10 cellular contexts compared by ENCODE assay signal in the genomic region with DNA sequence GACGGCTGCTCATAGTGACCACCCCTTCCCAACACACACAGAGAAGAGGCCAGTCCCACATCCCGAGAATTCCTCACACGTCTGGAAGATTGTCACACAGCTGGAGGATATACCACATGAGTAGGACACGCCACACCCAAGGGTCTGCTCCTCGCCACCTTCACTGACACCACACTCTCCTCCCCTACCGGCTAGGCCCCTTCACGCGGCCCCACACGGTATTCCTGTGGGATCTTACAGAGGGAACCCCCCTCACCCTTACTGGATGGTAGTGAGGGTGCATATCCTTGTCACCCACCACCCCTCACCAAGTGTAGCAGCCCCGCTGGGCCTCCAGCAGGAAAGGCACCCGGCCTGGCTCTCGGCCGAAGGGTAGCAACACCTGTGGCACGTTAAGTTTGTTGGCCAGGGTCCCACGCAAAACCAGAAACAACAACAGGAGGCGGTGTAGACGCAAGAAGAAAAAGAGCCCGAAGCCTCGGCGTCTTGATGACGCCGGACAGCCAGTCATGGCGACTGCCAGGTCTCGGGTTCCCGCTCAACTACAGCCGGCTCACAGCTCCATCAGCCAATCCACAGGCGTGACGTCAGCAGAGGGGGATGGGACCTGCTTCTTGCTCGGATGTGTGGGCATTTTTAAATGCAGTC. TPM values are rescaled to one million over a fixed set of nuclear protein-coding genes. Genes with fewer than 3 reads are reported as not detected.
DNase-seq lines count a peak whose midpoint lies in the region; ATAC-seq and TF ChIP-seq lines count a peak whose summit lies in the region.
"Had no signal": no experiment of that assay in that cellular context is flagged by ENCODE, and none has a peak within 500 bp of the region (broad histone marks: within the 10 kb centered on the region; RNA-seq: fewer than 3 reads in every experiment).

A gene (minus strand): TSS at position 540 of the 648 bp plus-strand sequence.

- H3K4me1 Mint-ChIP-seq in endodermal cell: peaks cover 26% of the 10 kb centered on the region
- H3K4me1 Mint-ChIP-seq in naive B cell: peaks cover 23 to 25% (median 24%) of the 10 kb centered on the region in 3 donors

- H3K36me3 Mint-ChIP-seq in endodermal cell (ENCODE audit: low read depth) (peaks cover 47% of the 10 kb centered on the region), naive B cell (peaks cover 20% of the 10 kb centered on the region in 2 donors)

- H3K9me3 ChIP-seq in AG04450 (ENCODE audit: control insufficient read depth, insufficient read depth, low read length) (no peaks in the 10 kb centered on the region; the same call in 1 of the 2 replicates), endodermal cell (ENCODE audit: control insufficient read depth, low read length) (peaks cover 2% of the 10 kb centered on the region)

- DNase-seq in AG04450 (ENCODE audit: low read depth, low spot score) (peak; percentile 4), LHCN-M2 (ENCODE audit: low read depth) (peak; percentile 32), endodermal cell (peak; percentile 87), naive B cell (no peak)
- no peak for DNase-seq in activated CD4-positive, alpha-beta T cell treated with anti-CD3 and anti-CD28 coated beads, Interleukin-2, amount 50 U/mL, for 1 hour
- DNase-seq: foreskin keratinocyte, MV-4-11 had no signal

- H3K27ac ChIP-seq in AG04450 (ENCODE audit: low read depth, low read length): peak within 1 kb of the TSS; percentile 39
- H3K27ac ChIP-seq in endodermal cell (ENCODE audit: low read depth, low read length): peak within 1 kb of the TSS; percentile 3
- H3K27ac ChIP-seq: foreskin keratinocyte had no signal

- peak within 1 kb of the TSS; percentile 68 for H3K27ac Mint-ChIP-seq in endodermal cell
- peak within 1 kb of the TSS; percentile 42 to 92 (median 70) for H3K27ac Mint-ChIP-seq in naive B cell

- H3K4me3 ChIP-seq in AG04450 (ENCODE audit: low read depth, low read length) (no peak within 1 kb of the TSS), endodermal cell (ENCODE audit: low read length) (no peak within 1 kb of the TSS)

- CTCF ChIA-PET in AG04450 (lab: Charles Lee): no interaction called here

- 90 to 94% methylated on average over 19 to 29 of the region's 29 CpGs for WGBS in endodermal cell (ENCODE audit: insufficient coverage in 1 of 2, insufficient read length in 1 of 2), 2 experiments

- H3K4me3 Mint-ChIP-seq in endodermal cell (no peak within 1 kb of the TSS), naive B cell (no peak within 1 kb of the TSS)

- peaks cover 5% of the 10 kb centered on the region for H3K4me1 ChIP-seq in endodermal cell (ENCODE audit: control insufficient read depth, insufficient read depth, low read length)
- H3K4me1 ChIP-seq: foreskin keratinocyte had no signal

- H3K27me3 Mint-ChIP-seq in endodermal cell (ENCODE audit: insufficient read depth) (no peaks in the 10 kb centered on the region), naive B cell (no peaks in the 10 kb centered on the region)

- no peaks in the 10 kb centered on the region for H3K27me3 ChIP-seq in AG04450 (ENCODE audit: control insufficient read depth, insufficient read depth, low read length)
- no peaks in the 10 kb centered on the region for H3K27me3 ChIP-seq in endodermal cell (ENCODE audit: control insufficient read depth, insufficient read depth, low read length, poor library complexity, severe bottlenecking)
- H3K27me3 ChIP-seq: foreskin keratinocyte had no signal

- H3K9me3 Mint-ChIP-seq in endodermal cell (peaks cover 2% of the 10 kb centered on the region), naive B cell (peaks cover 0 to 3% (median 0%) of the 10 kb centered on the region in 7 donors)

- TF ChIP-seq CTCF in AG04450 (IDR thresholded peaks at IDR 0.05; ENCODE audit: low read depth, low read length) (no peak), endodermal cell (conservative IDR thresholded peaks at IDR 0.05) (no peak)

- ATAC-seq in naive B cell (ENCODE audit: low read depth in 2 of 2) (no peak), HG03432 (IDR thresholded peaks at IDR 0.05; ENCODE audit: unreplicated experiment) (no peak), HG02870 (IDR thresholded peaks at IDR 0.05; ENCODE audit: unreplicated experiment) (no peak), HG03135 (IDR thresholded peaks at IDR 0.05; ENCODE audit: unreplicated experiment) (no peak)
- ATAC-seq: foreskin keratinocyte had no signal

- H3K36me3 ChIP-seq in endodermal cell (ENCODE audit: control insufficient read depth, insufficient read depth, low read length): peaks cover 50% of the 10 kb centered on the region

- H3K9ac ChIP-seq in endodermal cell (ENCODE audit: extremely low read depth, low read length, poor library complexity, severe bottlenecking): no peak within 1 kb of the TSS

- POLR2A ChIA-PET in AG04450 (lab: Yijun Ruan, JAX): interaction anchor here (1.1 to 1.9 kb wide), 2 partner anchors 27 to 164 kb away, joined by 3 to 11 read pairs; a partner anchor contains a TSS

RNA-seq across cellular contexts. Expression of the gene that starts here (rescaled TPM):
- polyA plus RNA-seq in AG04450 (2011; rRNA removed): 0.01 TPM in 1 of 2 replicates, not detected in the other
- 0.05 TPM in 1 of 2 replicates, not detected in the other for polyA minus RNA-seq in AG04450 (2011; rRNA and poly(A)+ RNA removed)
- not detected in 2 replicates for total RNA-seq in LHCN-M2 (2014; rRNA removed)
- not detected for polyA plus RNA-seq in LHCN-M2 (2012)
- total RNA-seq in endodermal cell: under 1 TPM; 0.07 to 0.11 TPM
- not detected for polyA plus RNA-seq in endodermal cell (2013, experiment 1 of 2)
- polyA plus RNA-seq in endodermal cell (2013, experiment 2 of 2): not detected
- not detected for polyA plus RNA-seq in naive B cell (ENCODE audit: low read depth in 6 of 6)
- total RNA-seq: foreskin keratinocyte had no signal
- polyA plus RNA-seq: foreskin keratinocyte had no signal

Comparison
In these comparisons a context has a peak if more than half of its experiments do, and no peak if none do; other contexts are left out.
1. Peak in DNase-seq and H3K27ac ChIP-seq in AG04450; RNA of the gene not detected or under 1 TPM.
2. Peak in DNase-seq in LHCN-M2; RNA of the gene not detected or under 1 TPM.
3. Peak in DNase-seq and H3K27ac ChIP-seq in endodermal cell; RNA of the gene not detected or under 1 TPM.